ENCODE assay signal across 28 cellular contexts in genomic region chrX:153477901-153478300, GRCh38. TPM values are rescaled to one million over a fixed set of nuclear protein-coding genes. Genes with fewer than 3 reads are reported as not detected.
A peak's percentile ranks its signal among the peaks of the same experiment; 100 is the strongest.
DNase-seq lines count a peak whose midpoint lies in the region; ATAC-seq and TF ChIP-seq lines count a peak whose summit lies in the region.
"Had no signal": no experiment of that assay in that cellular context is flagged by ENCODE, and none has a peak within 500 bp of the region (broad histone marks: within the 10 kb centered on the region; RNA-seq: fewer than 3 reads in every experiment).

No MANE protein-coding gene starts in this region.

- H3K9me3 ChIP-seq in smooth muscle cell (replicated peaks; ENCODE audit: low read depth), result no peaks in the 10 kb centered on the region
- H3K9me3 ChIP-seq: BLaER1, body of pancreas, neutrophil, psoas muscle, stomach, upper lobe of left lung had no signal

- peak overlapping the region; percentile 87 for H3K27ac Mint-ChIP-seq in HFFc6
- H3K27ac Mint-ChIP-seq: activated naive CD8-positive, alpha-beta T cell treated with anti-CD3 and anti-CD28 coated beads, Interleukin-2, amount 50 U/mL, for 24 hours; T-helper 2 cell treated with Interferon-gamma antibody and Interleukin-4, amounts not matched to agents 5 μg/mL and 100 μg/mL, for 36 hours had no signal

- no peaks in the 10 kb centered on the region for H3K79me2 ChIP-seq in smooth muscle cell (ENCODE audit: low read depth)

- no peaks in the 10 kb centered on the region for H3K27me3 ChIP-seq in smooth muscle cell (ENCODE audit: low read depth)
- H3K27me3 ChIP-seq: body of pancreas had no signal

- no peaks in the 10 kb centered on the region for H3F3A ChIP-seq in smooth muscle cell (ENCODE audit: low read depth)

- H3K27me3 Mint-ChIP-seq in HFFc6 (ENCODE audit: insufficient read depth), result peaks cover 2% of the 10 kb centered on the region
- H3K27me3 Mint-ChIP-seq: activated naive CD8-positive, alpha-beta T cell treated with anti-CD3 and anti-CD28 coated beads, Interleukin-2, amount 50 U/mL, for 24 hours had no signal

- no peak overlapping the region for H3K4me3 ChIP-seq in coronary artery
- H3K4me3 ChIP-seq in smooth muscle cell, result no peak overlapping the region
- H3K4me3 ChIP-seq: BLaER1, body of pancreas, psoas muscle, skin epidermis, stomach, upper lobe of left lung had no signal

- peak overlapping the region; percentile 78 to 91 for H3K27ac ChIP-seq in coronary artery
- peak overlapping the region; percentile 97 for H3K27ac ChIP-seq in smooth muscle cell (ENCODE audit: low read depth)
- H3K27ac ChIP-seq: BLaER1, body of pancreas, epithelial cell of prostate, KMS-11, neutrophil, psoas muscle had no signal

- DNase-seq in HFFc6, result no peak
- DNase-seq in coronary artery (ENCODE audit: low spot score), result no peak
- DNase-seq in left ventricle myocardium superior, result peak; percentile 55
- no peak for DNase-seq in smooth muscle cell (lab: John Stamatoyannopoulos, UW; ENCODE audit: unreplicated experiment)
- no peak for DNase-seq in NCI-H128 (lab: John Stamatoyannopoulos, UW; ENCODE audit: unreplicated experiment)
- DNase-seq in globus pallidus (ENCODE audit: low spot score), result no peak
- no peak for DNase-seq in activated T-cell treated with anti-CD3 and anti-CD28 coated beads, Interleukin-2, amount 50 U/mL, for 48 hours
- no peak for DNase-seq in OCI-M2 (lab: John Stamatoyannopoulos, UW; ENCODE audit: unreplicated experiment)
- DNase-seq: ACHN; activated CD4-positive, alpha-beta T cell treated with anti-CD3 and anti-CD28 coated beads for 48 hours; activated naive CD8-positive, alpha-beta T cell treated with anti-CD3 and anti-CD28 coated beads, Interleukin-2, amount 50 U/mL, for 24 hours; activated T-cell treated with anti-CD3 and anti-CD28 coated beads, Interleukin-2, amount 50 U/mL, for 4 hours; body of pancreas; cerebellar nuclear complex; DMS53; mesendoderm; psoas muscle; RPMI8226; stimulated activated CD8-positive, alpha-beta memory T cell treated with anti-CD3 and anti-CD28 coated beads, Interleukin-4, amount 100 ng/mL, for 48 hours; stomach; upper lobe of left lung had no signal

- H4K20me1 ChIP-seq in smooth muscle cell (ENCODE audit: low read depth), result no peaks in the 10 kb centered on the region
- H4K20me1 ChIP-seq: BLaER1 had no signal

- no peaks in the 10 kb centered on the region for H3K36me3 Mint-ChIP-seq in HFFc6 (ENCODE audit: low read depth)

- no peak overlapping the region for H3K4me3 Mint-ChIP-seq in HFFc6
- H3K4me3 Mint-ChIP-seq: activated naive CD8-positive, alpha-beta T cell treated with anti-CD3 and anti-CD28 coated beads, Interleukin-2, amount 50 U/mL, for 24 hours; activated T-cell treated with anti-CD3 and anti-CD28 coated beads, Interleukin-2, amount 50 U/mL, for 4 hours; T-helper 2 cell treated with Interferon-gamma antibody and Interleukin-4, amounts not matched to agents 5 μg/mL and 100 μg/mL, for 36 hours had no signal

- TF ChIP-seq CTCF in HFFc6 (IDR thresholded peaks at IDR 0.05), result no peak
- TF ChIP-seq CTCF in coronary artery (IDR thresholded peaks at IDR 0.05), result no peak
- TF ChIP-seq CTCF in smooth muscle cell (IDR thresholded peaks at IDR 0.05; ENCODE audit: borderline replicate concordance, insufficient read depth, poor library complexity, severe bottlenecking), result no peak

- peaks cover 26% of the 10 kb centered on the region for H3K4me1 Mint-ChIP-seq in HFFc6 (ENCODE audit: low read depth)

- peak; percentile 65 for ATAC-seq in left ventricle myocardium superior
- ATAC-seq: activated naive CD8-positive, alpha-beta T cell treated with anti-CD3 and anti-CD28 coated beads, Interleukin-2, amount 50 U/mL, for 24 hours; activated T-cell treated with anti-CD3 and anti-CD28 coated beads, Interleukin-2, amount 50 U/mL, for 4 hours; body of pancreas had no signal

- peak overlapping the region; percentile 76 for H3K9ac ChIP-seq in smooth muscle cell (ENCODE audit: low read depth)
- H3K9ac ChIP-seq: BLaER1, KMS-11 had no signal

- no peaks in the 10 kb centered on the region for H3K4me1 ChIP-seq in smooth muscle cell (ENCODE audit: low read depth)
- H3K4me1 ChIP-seq: psoas muscle had no signal

- H2AFZ ChIP-seq in smooth muscle cell (ENCODE audit: low read depth), result no peak overlapping the region

- H3K9me3 Mint-ChIP-seq in HFFc6, result no peaks in the 10 kb centered on the region
- H3K9me3 Mint-ChIP-seq: activated naive CD8-positive, alpha-beta T cell treated with anti-CD3 and anti-CD28 coated beads, Interleukin-2, amount 50 U/mL, for 24 hours; activated T-cell treated with anti-CD3 and anti-CD28 coated beads, Interleukin-2, amount 50 U/mL, for 4 hours; T-helper 2 cell treated with Interferon-gamma antibody and Interleukin-4, amounts not matched to agents 5 μg/mL and 100 μg/mL, for 36 hours had no signal

- intact Hi-C loops in left ventricle myocardium superior (cut with micrococcal nuclease), result no loop called here

- 76% methylated on average over 8 of the region's 9 CpGs for WGBS in smooth muscle cell (ENCODE audit: low lambda C conversion rate)

- H3K4me2 ChIP-seq in smooth muscle cell, result peak overlapping the region; percentile 59
- H3K4me2 ChIP-seq: KMS-11 had no signal

- no peaks in the 10 kb centered on the region for H3K36me3 ChIP-seq in smooth muscle cell (ENCODE audit: low read depth)
- H3K36me3 ChIP-seq: BLaER1, neutrophil, stomach, upper lobe of left lung had no signal

RNA-seq across cellular contexts. Expression of gene HAUS7, which starts 7.5 kb away (rescaled TPM):
- 10 to 100 TPM; 20.3 to 32.0 (median 28.2) TPM for total RNA-seq in HFFc6 (2021; fragmentation: NEBNext Ultra II Directional; extraction: Animal tissue kit (Norgen Biotek cat#: 25700))
- total RNA-seq in left ventricle myocardium superior (16.2 TPM), smooth muscle cell (8.9 and 18.5 TPM in 2 replicates)
- polyA plus RNA-seq in smooth muscle cell, result 26.1 and 27.4 TPM in 2 replicates

RNA-seq across cellular contexts. Expression of gene BGN, which starts 16.9 kb away (rescaled TPM):
- total RNA-seq in HFFc6 (2021; fragmentation: NEBNext Ultra II Directional; extraction: Animal tissue kit (Norgen Biotek cat#: 25700)), result 100 to 1,000 TPM; 324 to 382 (median 367) TPM
- total RNA-seq in left ventricle myocardium superior (40.6 TPM), smooth muscle cell (262 and 298 TPM in 2 replicates)
- 387 and 621 TPM in 2 replicates for polyA plus RNA-seq in smooth muscle cell

RNA-seq across cellular contexts. Expression of gene TREX2, which starts 32.0 kb away (rescaled TPM):
- total RNA-seq in HFFc6 (2021; fragmentation: NEBNext Ultra II Directional; extraction: Animal tissue kit (Norgen Biotek cat#: 25700)), result under 1 TPM; 0.33 to 0.99 (median 0.69) TPM
- total RNA-seq in left ventricle myocardium superior (0.25 TPM), smooth muscle cell (1.3 and 4.0 TPM in 2 replicates)
- polyA plus RNA-seq in smooth muscle cell, result 0.41 and 2.5 TPM in 2 replicates

RNA-seq across cellular contexts. Expression of gene ATP2B3, which starts 39.5 kb away (rescaled TPM):
- not detected for total RNA-seq in HFFc6 (2021; fragmentation: NEBNext Ultra II Directional; extraction: Animal tissue kit (Norgen Biotek cat#: 25700))
- total RNA-seq in left ventricle myocardium superior (not detected), smooth muscle cell (0.22 TPM in 2 replicates)
- polyA plus RNA-seq in smooth muscle cell, result 0.05 and 0.31 TPM in 2 replicates
- total RNA-seq: body of pancreas, NCI-H460 had no signal
